Comparison of ENCODE assay signal across 26 cellular contexts in genomic region chr1:7638078-7638477, GRCh38.
"Had no signal": no experiment of that assay in that cellular context is flagged by ENCODE, and none has a peak within 500 bp of the region (broad histone marks: within the 10 kb centered on the region; RNA-seq: fewer than 3 reads in every experiment).

No MANE protein-coding gene starts in this region.

- DNase-seq: activated B cell treated with CpG ODN at 0.5 μM for 24 hours; activated CD4-positive, alpha-beta T cell treated with anti-CD3 and anti-CD28 coated beads, Interleukin-2, amount 50 U/mL, for 1 hour; activated CD8-positive, alpha-beta T cell treated with anti-CD3 and anti-CD28 coated beads for 36 hours; activated naive CD4-positive, alpha-beta T cell; activated T-cell treated with anti-CD3 and anti-CD28 coated beads, Interleukin-2, amount 50 U/mL, for 4 hours; anterior cingulate cortex; dorsolateral prefrontal cortex; effector memory CD4-positive, alpha-beta T cell; foreskin keratinocyte; left ventricle myocardium inferior; naive B cell; nephron progenitor cell; occipital lobe; posterior cingulate gyrus; stimulated activated CD4-positive, alpha-beta T cell treated with anti-CD3 and anti-CD28 coated beads, Interleukin-4, amount 100 ng/mL, for 4 hours; stimulated activated CD8-positive, alpha-beta memory T cell treated with anti-CD3 and anti-CD28 coated beads, Interleukin-4, amount 100 ng/mL, for 48 hours; stimulated activated naive CD8-positive, alpha-beta T cell treated with anti-CD3 and anti-CD28 coated beads, Interleukin-15, amount 100 ng/mL, for 72 hours; T-helper 2 cell; tibial artery; upper lobe of right lung had no signal

- H3K4me3 Mint-ChIP-seq: activated B cell treated with CpG ODN at 0.5 μM for 24 hours; activated CD8-positive, alpha-beta T cell treated with anti-CD3 and anti-CD28 coated beads for 36 hours; activated T-cell treated with anti-CD3 and anti-CD28 coated beads, Interleukin-2, amount 50 U/mL, for 4 hours; activated T-helper 17 cell treated with anti-CD3 and anti-CD28 coated beads, Interleukin-2, amount 50 U/mL, for 72 hours; nephron progenitor cell; stimulated activated memory B cell treated with anti-CD40 and anti-IgM and Interleukin-4, amounts not matched to agents 10 μg/mL and 1 μg/mL and 100 μg/mL, for 72 hours; stimulated activated naive CD8-positive, alpha-beta T cell treated with anti-CD3 and anti-CD28 coated beads, Interleukin-15, amount 100 ng/mL, for 72 hours had no signal

- H3K9me3 Mint-ChIP-seq: activated B cell treated with CpG ODN at 0.5 μM for 24 hours; activated CD8-positive, alpha-beta T cell treated with anti-CD3 and anti-CD28 coated beads for 36 hours; activated naive CD4-positive, alpha-beta T cell treated with anti-CD3 and anti-CD28 coated beads, Interleukin-2, amount 50 U/mL, for 72 hours; activated T-cell treated with anti-CD3 and anti-CD28 coated beads, Interleukin-2, amount 50 U/mL, for 4 hours; activated T-helper 17 cell treated with anti-CD3 and anti-CD28 coated beads, Interleukin-2, amount 50 U/mL, for 72 hours; nephron progenitor cell; stimulated activated memory B cell treated with anti-CD40 and anti-IgM and Interleukin-4, amounts not matched to agents 10 μg/mL and 1 μg/mL and 100 μg/mL, for 72 hours; stimulated activated naive CD8-positive, alpha-beta T cell treated with anti-CD3 and anti-CD28 coated beads, Interleukin-15, amount 100 ng/mL, for 72 hours had no signal

- H3K36me3 Mint-ChIP-seq: activated naive CD4-positive, alpha-beta T cell treated with anti-CD3 and anti-CD28 coated beads, Interleukin-2, amount 50 U/mL, for 72 hours; naive B cell; stimulated activated memory B cell treated with anti-CD40 and anti-IgM and Interleukin-4, amounts not matched to agents 10 μg/mL and 1 μg/mL and 100 μg/mL, for 72 hours had no signal

- H3K4me1 Mint-ChIP-seq: activated B cell treated with CpG ODN at 0.5 μM for 24 hours; activated T-helper 17 cell treated with anti-CD3 and anti-CD28 coated beads, Interleukin-2, amount 50 U/mL, for 72 hours; naive B cell; stimulated activated memory B cell treated with anti-CD40 and anti-IgM and Interleukin-4, amounts not matched to agents 10 μg/mL and 1 μg/mL and 100 μg/mL, for 72 hours; stimulated activated naive CD8-positive, alpha-beta T cell treated with anti-CD3 and anti-CD28 coated beads, Interleukin-15, amount 100 ng/mL, for 72 hours had no signal

- ATAC-seq: activated CD8-positive, alpha-beta T cell treated with anti-CD3 and anti-CD28 coated beads for 36 hours; activated naive CD4-positive, alpha-beta T cell treated with anti-CD3 and anti-CD28 coated beads, Interleukin-2, amount 50 U/mL, for 72 hours; activated T-cell treated with anti-CD3 and anti-CD28 coated beads, Interleukin-2, amount 50 U/mL, for 4 hours; activated T-helper 17 cell treated with anti-CD3 and anti-CD28 coated beads, Interleukin-2, amount 50 U/mL, for 72 hours; esophagus mucosa; foreskin keratinocyte; sciatic nerve; stimulated activated memory B cell treated with anti-CD40 and anti-IgM and Interleukin-4, amounts not matched to agents 10 μg/mL and 1 μg/mL and 100 μg/mL, for 72 hours; stimulated activated naive CD8-positive, alpha-beta T cell treated with anti-CD3 and anti-CD28 coated beads, Interleukin-15, amount 100 ng/mL, for 72 hours; upper lobe of right lung had no signal

- H3K27ac ChIP-seq: dorsolateral prefrontal cortex, foreskin keratinocyte, left ventricle myocardium inferior, skin epidermis, tibial artery, upper lobe of right lung had no signal

- H3K27ac Mint-ChIP-seq: activated B cell treated with CpG ODN at 0.5 μM for 24 hours; activated CD8-positive, alpha-beta T cell treated with anti-CD3 and anti-CD28 coated beads for 36 hours; activated naive CD4-positive, alpha-beta T cell treated with anti-CD3 and anti-CD28 coated beads, Interleukin-2, amount 50 U/mL, for 72 hours; activated T-helper 17 cell treated with anti-CD3 and anti-CD28 coated beads, Interleukin-2, amount 50 U/mL, for 72 hours; naive B cell; stimulated activated memory B cell treated with anti-CD40 and anti-IgM and Interleukin-4, amounts not matched to agents 10 μg/mL and 1 μg/mL and 100 μg/mL, for 72 hours; stimulated activated naive CD8-positive, alpha-beta T cell treated with anti-CD3 and anti-CD28 coated beads, Interleukin-15, amount 100 ng/mL, for 72 hours had no signal
